Comparison of ENCODE assay signal across 6 cellular contexts in genomic region chr19:48871471-48872181, GRCh38. TPM values are rescaled to one million over a fixed set of nuclear protein-coding genes. Genes with fewer than 3 reads are reported as not detected.
DNase-seq lines count a peak whose midpoint lies in the region; ATAC-seq and TF ChIP-seq lines count a peak whose summit lies in the region.
"Not testable (repeated sequence)": the region's sequence is repeated elsewhere in the genome, so short reads cannot be mapped to it uniquely, and the experiment has no call there.

No MANE protein-coding gene starts in this region.

- POLR2A ChIA-PET in HEK293T (lab: Yijun Ruan, JAX) = interaction anchor here (0.6 to 6.1 kb wide), 33 partner anchors 9 to 226 kb away, joined by 3 to 40 read pairs (median 4); partner anchors contain the start of genes BAX, CA11, DHDH and FTL
- POLR2A ChIA-PET in activated CD4-positive, alpha-beta T cell treated with anti-CD3 and anti-CD28 coated beads for 36 hours (lab: Charles Lee) = interaction anchor here (0.6 to 1.3 kb wide), 8 partner anchors 10 to 122 kb away, joined by 3 to 6 read pairs (median 4); partner anchors contain the start of genes NUCB1 and RUVBL2

- H3K27ac ChIP-seq in mammary epithelial cell (ENCODE audit: insufficient read depth, low read depth, low read length) (peak overlapping the region; percentile 99), transverse colon (peak overlapping the region; percentile 100)
- H3K27ac ChIP-seq in iPS-20b (ENCODE audit: low read length) = not testable (repeated sequence)

- H3K27me3 Mint-ChIP-seq in activated CD4-positive, alpha-beta T cell treated with anti-CD3 and anti-CD28 coated beads for 36 hours; osteocyte (ENCODE audit: unreplicated experiment): not testable (repeated sequence)

- peaks cover 54% of the 10 kb centered on the region for H3K79me2 ChIP-seq in mammary epithelial cell (ENCODE audit: insufficient read depth, low read length)

- H3K4me1 ChIP-seq in mammary epithelial cell (ENCODE audit: insufficient read depth, low read length) (peaks cover 40% of the 10 kb centered on the region), iPS-20b (ENCODE audit: insufficient read depth, low read length) (peaks cover 18% of the 10 kb centered on the region), transverse colon (peaks cover 28 to 59% (median 52%) of the 10 kb centered on the region in 4 donors)

- TF ChIP-seq POLR2A in transverse colon (IDR thresholded peaks at IDR 0.05) = not testable (repeated sequence)

- not testable (repeated sequence) for BruUV-seq in mammary epithelial cell (replicated peaks; lab: Mats Ljungman, UMichigan)

- peaks cover 43% of the 10 kb centered on the region for H3K36me3 Mint-ChIP-seq in activated CD4-positive, alpha-beta T cell treated with anti-CD3 and anti-CD28 coated beads for 36 hours (ENCODE audit: low read depth)
- peaks cover 36% of the 10 kb centered on the region for H3K36me3 Mint-ChIP-seq in osteocyte (ENCODE audit: unreplicated experiment)

- peaks cover 38% of the 10 kb centered on the region for H3K4me1 Mint-ChIP-seq in activated CD4-positive, alpha-beta T cell treated with anti-CD3 and anti-CD28 coated beads for 36 hours
- H3K4me1 Mint-ChIP-seq in osteocyte (ENCODE audit: unreplicated experiment) = peaks cover 54% of the 10 kb centered on the region

- H3K4me2 ChIP-seq in mammary epithelial cell (ENCODE audit: insufficient read depth, low read depth, low read length) = not testable (repeated sequence)

- H3K9me3 Mint-ChIP-seq in activated CD4-positive, alpha-beta T cell treated with anti-CD3 and anti-CD28 coated beads for 36 hours (ENCODE audit: low read depth); osteocyte (ENCODE audit: unreplicated experiment): not testable (repeated sequence)

- H4K20me1 ChIP-seq in mammary epithelial cell (ENCODE audit: insufficient read depth, low read length) = not testable (repeated sequence)

- in situ Hi-C loops in mammary epithelial cell (cut with MboI; ENCODE audit: low sequenced_read_pairs in 2 of 2) = not testable (repeated sequence)
- in situ Hi-C loops in transverse colon (cut with MboI; ENCODE audit: low pct_ligation_motif_present in 1 of 4, low pct_unique_long_range_greater_than_20kb in 1 of 4, low sequenced_read_pairs in 3 of 4) = loop anchor here in 2 of 4 donors (10.0 to 25.0 kb wide), 2 partner anchors 83 to 91 kb away; partner anchors contain the start of genes BAX (in 2 of the 2) and FTL (in 1 of the 2)

- H3K27ac Mint-ChIP-seq in activated CD4-positive, alpha-beta T cell treated with anti-CD3 and anti-CD28 coated beads for 36 hours = peak overlapping the region; percentile 99
- H3K27ac Mint-ChIP-seq in osteocyte (ENCODE audit: unreplicated experiment) = peak overlapping the region; percentile 100

- not testable (repeated sequence) for H3K9ac ChIP-seq in mammary epithelial cell (ENCODE audit: insufficient read depth, low read length); iPS-20b (ENCODE audit: low read depth, low read length)

- dilution Hi-C loops in mammary epithelial cell (cut with HindIII; ENCODE audit: low sequenced_read_pairs) = not testable (repeated sequence)

- DNase-seq in HEK293T (ENCODE audit: extremely low spot score); activated CD4-positive, alpha-beta T cell treated with anti-CD3 and anti-CD28 coated beads for 36 hours; mammary epithelial cell; osteocyte (ENCODE audit: extremely low spot score, unreplicated experiment); transverse colon: not testable (repeated sequence)

- WGBS in mammary epithelial cell (ENCODE audit: low coverage, missing lambda C conversion rate) = 53% methylated on average over 12 of the region's 31 CpGs
- WGBS in transverse colon (ENCODE audit: low coverage in 1 of 2), 2 donors = 61 to 66% methylated on average over 14 to 31 of the region's 31 CpGs

- TF ChIP-seq EP300 in transverse colon (IDR thresholded peaks at IDR 0.05; ENCODE audit: low read depth) = not testable (repeated sequence)

- peaks cover 16% of the 10 kb centered on the region for H3K36me3 ChIP-seq in mammary epithelial cell (ENCODE audit: insufficient read depth, low read length)
- H3K36me3 ChIP-seq in iPS-20b (ENCODE audit: insufficient read depth, low read depth, low read length) = peaks cover 34% of the 10 kb centered on the region
- peaks cover 0 to 23% (median 3%) of the 10 kb centered on the region in 4 donors for H3K36me3 ChIP-seq in transverse colon

- CTCF ChIA-PET in HEK293T (lab: Yijun Ruan, JAX); mammary epithelial cell (lab: Charles Lee; ENCODE audit: low non-redundant PET): not testable (repeated sequence)
- CTCF ChIA-PET in activated CD4-positive, alpha-beta T cell treated with anti-CD3 and anti-CD28 coated beads for 36 hours (lab: Charles Lee) = interaction anchor here (0.9 to 2.1 kb wide), 4 partner anchors 29 to 122 kb away, joined by 3 to 8 read pairs (median 4); partner anchors contain the start of genes NUCB1 and RUVBL2

- ATAC-seq in activated CD4-positive, alpha-beta T cell treated with anti-CD3 and anti-CD28 coated beads for 36 hours = not testable (repeated sequence)

- intact Hi-C loops in activated CD4-positive, alpha-beta T cell treated with anti-CD3 and anti-CD28 coated beads for 36 hours (cut with DNase I, micrococcal nuclease) = loop anchor here (1.0 to 10.0 kb wide), 16 partner anchors 12 to 803 kb away; partner anchors contain the start of genes ALDH16A1 (in 1 of the 2), BAX (in 1 of the 2), BCAT2 (in 1 of the 2) and C19orf73 (in 1 of the 2)
- intact Hi-C loops in mammary epithelial cell (cut with micrococcal nuclease) = not testable (repeated sequence)
- intact Hi-C loops in transverse colon (cut with DNase I; ENCODE audit: low total_unique reads) = loop anchor here (10.0 kb wide), 1 partner anchor 93 kb away; the partner anchor contains the start of gene FTL

- TF ChIP-seq CTCF in mammary epithelial cell (conservative IDR thresholded peaks at IDR 0.05 in 1 of 2, IDR thresholded peaks at IDR 0.05 in 1 of 2; ENCODE audit: extremely low read depth in 1 of 2, insufficient read depth in 1 of 2, low read depth in 1 of 2, low read length in 2 of 2); osteocyte (IDR thresholded peaks at IDR 0.05); transverse colon (IDR thresholded peaks at IDR 0.05): not testable (repeated sequence)

- not testable (repeated sequence) for H2AFZ ChIP-seq in mammary epithelial cell (ENCODE audit: low read depth, low read length)

- H3K4me3 Mint-ChIP-seq in activated CD4-positive, alpha-beta T cell treated with anti-CD3 and anti-CD28 coated beads for 36 hours = peak overlapping the region; percentile 98
- peak overlapping the region; percentile 97 for H3K4me3 Mint-ChIP-seq in osteocyte (ENCODE audit: unreplicated experiment)

- H3K4me3 ChIP-seq in mammary epithelial cell (replicated peaks in 1 of 3; ENCODE audit: insufficient read depth in 1 of 3, low read depth in 2 of 3, low read length in 3 of 3) = not testable (repeated sequence)
- H3K4me3 ChIP-seq in iPS-20b (ENCODE audit: low read length) (peak overlapping the region; percentile 94; the same call in 1 of the 2 replicates), transverse colon (peak overlapping the region in 1 of 4 donors; percentile 98)

- H3K9me3 ChIP-seq in mammary epithelial cell (replicated peaks; ENCODE audit: insufficient read depth, low read length); iPS-20b (ENCODE audit: insufficient read depth, low read depth, low read length); transverse colon: not testable (repeated sequence)

- not testable (repeated sequence) for H3K27me3 ChIP-seq in mammary epithelial cell (ENCODE audit: insufficient read depth, low read length); iPS-20b (ENCODE audit: insufficient read depth, low read length); transverse colon

TF ChIP-seq in HEK293T, 16 proteins besides CTCF, POLR2A, EP300 and RAD21:
- TF ChIP-seq L3MBTL2 (conservative IDR thresholded peaks at IDR 0.05) = peak; percentile 45; the same call in 1 of the 2 replicates
TF ChIP-seq in HEK293T: peak in this region for 1; not testable (repeated sequence) for 15.

RNA-seq across cellular contexts. Expression of gene PPP1R15A, which starts 0.6 kb away (rescaled TPM):
- total RNA-seq in activated CD4-positive, alpha-beta T cell treated with anti-CD3 and anti-CD28 coated beads for 36 hours = 10 to 100 TPM; 51.6 to 62.4 TPM
- total RNA-seq in mammary epithelial cell (100 to 1,000 TPM in 1 of 2 donors, 10 to 100 TPM in 1; 28.8 to 200 TPM), osteocyte (96.5 and 118 TPM in 2 replicates), transverse colon (100 to 1,000 TPM in 1 of 4 donors, 10 to 100 TPM in 3; 49.4 to 109 (median 69.5) TPM)
- polyA plus RNA-seq in mammary epithelial cell = 22.9 TPM
- 25.8 TPM for polyA minus RNA-seq in mammary epithelial cell

RNA-seq across cellular contexts. Expression of gene PLEKHA4, which starts 3.2 kb away (rescaled TPM):
- 10 to 100 TPM in 1 of 2 experiments, 1 to 10 TPM in 1; 7.0 to 10.9 TPM for total RNA-seq in activated CD4-positive, alpha-beta T cell treated with anti-CD3 and anti-CD28 coated beads for 36 hours
- 10 to 100 TPM; 10.0 to 12.7 TPM for total RNA-seq in mammary epithelial cell
- polyA plus RNA-seq in mammary epithelial cell = 4.9 TPM
- polyA minus RNA-seq in mammary epithelial cell = 7.6 TPM
- total RNA-seq in osteocyte = 31.0 and 40.0 TPM in 2 replicates
- total RNA-seq in transverse colon = 10 to 100 TPM in 2 of 4 donors, 1 to 10 TPM in 2; 2.6 to 34.4 (median 10.3) TPM

RNA-seq across cellular contexts. Expression of gene TULP2, which starts 26.9 kb away (rescaled TPM):
- under 1 TPM; 0.37 to 0.87 TPM for total RNA-seq in activated CD4-positive, alpha-beta T cell treated with anti-CD3 and anti-CD28 coated beads for 36 hours
- total RNA-seq in mammary epithelial cell = under 1 TPM in 1 of 2 donors, not detected in 1; 0.17 TPM
- not detected for polyA plus RNA-seq in mammary epithelial cell
- polyA minus RNA-seq in mammary epithelial cell = not detected
- total RNA-seq in osteocyte = not detected in 2 replicates
- not detected for total RNA-seq in transverse colon

RNA-seq across cellular contexts. Expression of gene NUCB1, which starts 28.5 kb away (rescaled TPM):
- total RNA-seq in activated CD4-positive, alpha-beta T cell treated with anti-CD3 and anti-CD28 coated beads for 36 hours = 100 to 1,000 TPM; 115 to 118 TPM
- total RNA-seq in mammary epithelial cell = 100 to 1,000 TPM; 132 to 133 TPM
- polyA plus RNA-seq in mammary epithelial cell = 73.7 TPM
- polyA minus RNA-seq in mammary epithelial cell = 61.7 TPM
- 260 and 264 TPM in 2 replicates for total RNA-seq in osteocyte
- 100 to 1,000 TPM; 135 to 196 (median 174) TPM for total RNA-seq in transverse colon

RNA-seq across cellular contexts. Expression of gene HSD17B14, which starts 35.3 kb away (rescaled TPM):
- under 1 TPM; 0.21 to 0.83 TPM for total RNA-seq in activated CD4-positive, alpha-beta T cell treated with anti-CD3 and anti-CD28 coated beads for 36 hours
- total RNA-seq in mammary epithelial cell = 1 to 10 TPM in 1 of 2 donors, not detected in 1; 3.0 TPM
- 0.29 TPM for polyA plus RNA-seq in mammary epithelial cell
- polyA minus RNA-seq in mammary epithelial cell = not detected
- total RNA-seq in osteocyte = 23.9 and 29.1 TPM in 2 replicates
- total RNA-seq in transverse colon = 10 to 100 TPM in 1 of 4 donors, 1 to 10 TPM in 3; 3.5 to 15.1 (median 5.4) TPM
